Comparison of ENCODE assay signal across 8 cellular contexts in the genomic region with DNA sequence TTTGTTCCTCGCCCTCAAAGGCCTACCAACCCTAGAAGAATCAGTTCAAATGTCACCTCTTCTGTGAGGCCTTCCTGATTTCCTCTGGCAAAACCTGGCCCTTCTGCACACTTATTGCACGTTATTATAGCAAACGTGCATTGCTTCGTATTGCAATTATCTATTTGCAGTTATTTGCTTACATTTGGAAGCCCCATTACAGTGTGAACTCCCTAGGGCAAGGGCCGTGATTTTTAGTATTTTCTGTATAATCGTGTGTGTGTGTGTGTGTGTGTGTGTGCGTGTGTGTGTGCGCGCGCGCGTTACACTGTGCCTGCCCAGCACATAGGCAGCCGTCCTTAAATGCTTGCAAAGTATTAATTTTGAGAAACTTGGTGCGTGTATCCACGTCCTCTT. TPM values are rescaled to one million over a fixed set of nuclear protein-coding genes. Genes with fewer than 3 reads are reported as not detected.
DNase-seq lines count a peak whose midpoint lies in the region; ATAC-seq and TF ChIP-seq lines count a peak whose summit lies in the region.

No MANE protein-coding gene starts in this region.

- H3K27ac ChIP-seq in C4-2B, result peak overlapping the region; percentile 65; the same call in 1 of the 2 replicates

- H3K27me3 Mint-ChIP-seq in IgD-negative memory B cell (peaks cover 9% of the 10 kb centered on the region), nephron progenitor cell (ENCODE audit: low read depth, poor library complexity) (peaks cover 63% of the 10 kb centered on the region)
- H3K27me3 Mint-ChIP-seq in effector memory CD8-positive, alpha-beta T cell, result peaks cover 10 to 11% of the 10 kb centered on the region in 2 donors

- ATAC-seq in GM21390 (IDR thresholded peaks at IDR 0.05; ENCODE audit: unreplicated experiment), result peak; percentile 28
- ATAC-seq in effector memory CD8-positive, alpha-beta T cell (replicated peaks), result peak; percentile 39

- H3K4me3 Mint-ChIP-seq in IgD-negative memory B cell (peak overlapping the region; percentile 93 to 99 (median 97)), nephron progenitor cell (peak overlapping the region; percentile 78)
- H3K4me3 Mint-ChIP-seq in effector memory CD8-positive, alpha-beta T cell, result peak overlapping the region; percentile 77 to 84

- H3K4me1 Mint-ChIP-seq in IgD-negative memory B cell (peaks cover 9 to 14% (median 13%) of the 10 kb centered on the region in 3 donors), nephron progenitor cell (peaks cover 14% of the 10 kb centered on the region)
- peaks cover 9 to 20% of the 10 kb centered on the region in 2 donors for H3K4me1 Mint-ChIP-seq in effector memory CD8-positive, alpha-beta T cell (ENCODE audit: low read depth in 2 of 2)

- no peak for DNase-seq in effector memory CD8-positive, alpha-beta T cell
- DNase-seq in nephron progenitor cell, result no peak
- DNase-seq in NCI-H1092 treated with DMSO at 0.1 percent for 48 hours (lab: John Stamatoyannopoulos, UW), result no peak
- DNase-seq in DMS153 treated with DMSO at 0.1 percent for 48 hours (lab: John Stamatoyannopoulos, UW; ENCODE audit: unreplicated experiment), result no peak
- DNase-seq in iPS-NIHi7 (ENCODE audit: extremely low spot score), result no peak

- H3K36me3 Mint-ChIP-seq in IgD-negative memory B cell (peaks cover 7% of the 10 kb centered on the region), nephron progenitor cell (ENCODE audit: low read depth) (peaks cover 5% of the 10 kb centered on the region)
- peaks cover 10% of the 10 kb centered on the region for H3K36me3 Mint-ChIP-seq in effector memory CD8-positive, alpha-beta T cell (ENCODE audit: insufficient read depth)

- no peaks in the 10 kb centered on the region for H3K9me3 Mint-ChIP-seq in IgD-negative memory B cell
- no peaks in the 10 kb centered on the region for H3K9me3 Mint-ChIP-seq in effector memory CD8-positive, alpha-beta T cell
- peaks cover 22% of the 10 kb centered on the region for H3K9me3 Mint-ChIP-seq in nephron progenitor cell

- H3K27ac Mint-ChIP-seq in IgD-negative memory B cell (peak overlapping the region; percentile 78 to 96 (median 94)), nephron progenitor cell (no peak overlapping the region)
- peak overlapping the region; percentile 6 to 14 for H3K27ac Mint-ChIP-seq in effector memory CD8-positive, alpha-beta T cell

- TF ChIP-seq CTCF in C4-2B (conservative IDR thresholded peaks at IDR 0.05) (no peak), nephron progenitor cell (IDR thresholded peaks at IDR 0.05) (no peak)

RNA-seq across cellular contexts. Expression of a gene that starts 0.5 kb away (rescaled TPM):
- 6.4 TPM for polyA plus RNA-seq in IgD-negative memory B cell

RNA-seq across cellular contexts. Expression of a gene that starts 5.5 kb away (rescaled TPM):
- not detected for polyA plus RNA-seq in IgD-negative memory B cell
